ENCODE assay signal across 14 cellular contexts in the genomic region with DNA sequence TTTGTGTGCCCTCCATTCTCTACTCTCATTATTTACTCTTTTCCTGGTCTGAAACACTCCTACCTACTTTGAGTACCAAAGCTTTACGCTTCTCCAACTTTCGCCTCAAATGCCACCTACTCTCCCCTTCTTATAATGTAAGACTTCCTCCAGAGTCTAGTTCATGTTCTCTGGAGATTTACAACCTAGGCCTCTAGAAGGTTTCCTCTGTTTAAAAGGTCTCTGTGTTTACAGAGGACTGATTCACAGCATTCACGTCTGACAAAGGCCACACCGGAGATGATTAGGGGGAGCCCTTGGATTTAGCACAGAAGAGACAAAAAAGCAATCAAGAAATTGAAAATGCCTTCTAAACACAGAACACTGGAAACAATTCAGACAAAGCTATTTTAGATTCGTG.
A peak's percentile ranks its signal among the peaks of the same experiment; 100 is the strongest.
DNase-seq lines count a peak whose midpoint lies in the region; ATAC-seq, FAIRE-seq and TF ChIP-seq lines count a peak whose summit lies in the region.
"Had no signal": no experiment of that assay in that cellular context is flagged by ENCODE, and none has a peak within 500 bp of the region (broad histone marks: within the 10 kb centered on the region; RNA-seq: fewer than 3 reads in every experiment).

No MANE protein-coding gene starts in this region.

- H3K4ac ChIP-seq in mesendoderm (ENCODE audit: low read depth, low read length), result no peak overlapping the region

- no peaks in the 10 kb centered on the region for H3K27me3 Mint-ChIP-seq in activated naive CD8-positive, alpha-beta T cell treated with anti-CD3 and anti-CD28 coated beads, Interleukin-2, amount 50 U/mL, for 24 hours
- no peaks in the 10 kb centered on the region for H3K27me3 Mint-ChIP-seq in activated T-helper 2 cell treated with anti-CD3 and anti-CD28 coated beads, Interferon-gamma antibody, Interleukin-2, Interleukin-4, amounts not matched to agents 10 μg/mL and 5 μg/mL and 100 μg/mL, durations not matched to agents 14 hours and 24 hours and 36 hours (ENCODE audit: low read depth)
- H3K27me3 Mint-ChIP-seq: T-helper 17 cell had no signal

- no peak overlapping the region for H3K4me3 ChIP-seq in mesendoderm (ENCODE audit: low read length)
- H3K4me3 ChIP-seq: colonic mucosa, tibial nerve had no signal

- no peak overlapping the region for H2BK5ac ChIP-seq in mesendoderm (ENCODE audit: low read length)

- H3K27ac Mint-ChIP-seq in activated naive CD8-positive, alpha-beta T cell treated with anti-CD3 and anti-CD28 coated beads, Interleukin-2, amount 50 U/mL, for 24 hours, result peak overlapping the region; percentile 23
- H3K27ac Mint-ChIP-seq in activated T-helper 2 cell treated with anti-CD3 and anti-CD28 coated beads, Interferon-gamma antibody, Interleukin-2, Interleukin-4, amounts not matched to agents 10 μg/mL and 5 μg/mL and 100 μg/mL, durations not matched to agents 14 hours and 24 hours and 36 hours, result no peak overlapping the region
- H3K27ac Mint-ChIP-seq: CD14-positive monocyte, T-helper 17 cell had no signal

- TF ChIP-seq POLR2A in H54 (IDR thresholded peaks at IDR 0.05; ENCODE audit: low read depth, low read length), result no peak

- no peak overlapping the region for H4K8ac ChIP-seq in mesendoderm (ENCODE audit: low read depth, low read length)

- no peaks in the 10 kb centered on the region for H3K9me3 Mint-ChIP-seq in activated naive CD8-positive, alpha-beta T cell treated with anti-CD3 and anti-CD28 coated beads, Interleukin-2, amount 50 U/mL, for 24 hours
- no peaks in the 10 kb centered on the region for H3K9me3 Mint-ChIP-seq in activated T-helper 2 cell treated with anti-CD3 and anti-CD28 coated beads, Interferon-gamma antibody, Interleukin-2, Interleukin-4, amounts not matched to agents 10 μg/mL and 5 μg/mL and 100 μg/mL, durations not matched to agents 14 hours and 24 hours and 36 hours

- H3K79me2 ChIP-seq in mesendoderm (ENCODE audit: control insufficient read depth, insufficient read depth, low read length), result no peaks in the 10 kb centered on the region

- no peaks in the 10 kb centered on the region for H3K4me1 ChIP-seq in mesendoderm (ENCODE audit: control insufficient read depth, low read depth, low read length)
- H3K4me1 ChIP-seq: colonic mucosa had no signal

- H3K56ac ChIP-seq in mesendoderm (ENCODE audit: low read length), result no peak overlapping the region

- ATAC-seq in activated naive CD8-positive, alpha-beta T cell treated with anti-CD3 and anti-CD28 coated beads, Interleukin-2, amount 50 U/mL, for 24 hours, result peak; percentile 66
- ATAC-seq in HG03280 (IDR thresholded peaks at IDR 0.05; ENCODE audit: unreplicated experiment), result no peak
- ATAC-seq: T-helper 17 cell had no signal

- H3K23ac ChIP-seq in mesendoderm (ENCODE audit: low read length), result no peak overlapping the region

- H3K9ac ChIP-seq in mesendoderm (ENCODE audit: low read length), result no peak overlapping the region

- peaks cover 42% of the 10 kb centered on the region for H3K4me1 Mint-ChIP-seq in activated naive CD8-positive, alpha-beta T cell treated with anti-CD3 and anti-CD28 coated beads, Interleukin-2, amount 50 U/mL, for 24 hours
- peaks cover 6% of the 10 kb centered on the region for H3K4me1 Mint-ChIP-seq in activated T-helper 2 cell treated with anti-CD3 and anti-CD28 coated beads, Interferon-gamma antibody, Interleukin-2, Interleukin-4, amounts not matched to agents 10 μg/mL and 5 μg/mL and 100 μg/mL, durations not matched to agents 14 hours and 24 hours and 36 hours (ENCODE audit: low read depth)
- H3K4me1 Mint-ChIP-seq: CD14-positive monocyte had no signal

- H2BK15ac ChIP-seq in mesendoderm (replicated peaks; ENCODE audit: low read depth), result no peak overlapping the region

- no peak overlapping the region for H4K5ac ChIP-seq in mesendoderm (ENCODE audit: low read length)

- WGBS in mesendoderm (ENCODE audit: extremely low coverage, insufficient coverage, low lambda C conversion rate), result no CpG with 5 or more reads among the region's 5 CpGs

- no peak overlapping the region for H3K4me3 Mint-ChIP-seq in activated naive CD8-positive, alpha-beta T cell treated with anti-CD3 and anti-CD28 coated beads, Interleukin-2, amount 50 U/mL, for 24 hours
- no peak overlapping the region for H3K4me3 Mint-ChIP-seq in activated T-helper 2 cell treated with anti-CD3 and anti-CD28 coated beads, Interferon-gamma antibody, Interleukin-2, Interleukin-4, amounts not matched to agents 10 μg/mL and 5 μg/mL and 100 μg/mL, durations not matched to agents 14 hours and 24 hours and 36 hours (ENCODE audit: low read depth)
- H3K4me3 Mint-ChIP-seq: CD14-positive monocyte, T-helper 17 cell had no signal

- no peaks in the 10 kb centered on the region for H3K36me3 ChIP-seq in mesendoderm (ENCODE audit: control insufficient read depth, insufficient read depth, low read length)
- H3K36me3 ChIP-seq: colonic mucosa, tibial nerve had no signal

- peak overlapping the region; percentile 83 for H3K18ac ChIP-seq in mesendoderm (ENCODE audit: low read length)

- intact Hi-C loops in activated T-helper 2 cell treated with anti-CD3 and anti-CD28 coated beads, Interferon-gamma antibody, Interleukin-2, Interleukin-4, amounts not matched to agents 10 μg/mL and 5 μg/mL and 100 μg/mL, durations not matched to agents 14 hours and 24 hours and 36 hours (cut with micrococcal nuclease), result loop anchor here (10.0 kb wide), 2 partner anchors 153 to 1383 kb away; no protein-coding TSS in a partner anchor

- no peaks in the 10 kb centered on the region for H3K27me3 ChIP-seq in mesendoderm (ENCODE audit: insufficient read depth, low read length, poor library complexity)
- H3K27me3 ChIP-seq: colonic mucosa, tibial nerve had no signal

- DNase-seq in DMS153 (lab: John Stamatoyannopoulos, UW), result peak; percentile 23
- no peak for DNase-seq in DMS153 treated with DMSO at 0.1 percent for 48 hours (lab: John Stamatoyannopoulos, UW; ENCODE audit: unreplicated experiment)
- no peak for DNase-seq in H54 (ENCODE audit: insufficient read length, low spot score)
- no peak for DNase-seq in activated naive CD8-positive, alpha-beta T cell treated with anti-CD3 and anti-CD28 coated beads, Interleukin-2, amount 50 U/mL, for 24 hours
- no peak for DNase-seq in mesendoderm
- DNase-seq in activated T-helper 2 cell treated with anti-CD3 and anti-CD28 coated beads, Interferon-gamma antibody, Interleukin-2, Interleukin-4, amounts not matched to agents 10 μg/mL and 5 μg/mL and 100 μg/mL, durations not matched to agents 14 hours and 24 hours and 36 hours (ENCODE audit: low spot score), result no peak
- no peak for DNase-seq in AML-193 (lab: John Stamatoyannopoulos, UW)
- DNase-seq: activated CD4-positive, CD25-positive, alpha-beta regulatory T cell; colonic mucosa; T-helper 17 cell had no signal

- no peak overlapping the region for H3K27ac ChIP-seq in mesendoderm (ENCODE audit: low read depth, low read length)
- H3K27ac ChIP-seq: 22Rv1, colonic mucosa, tibial nerve had no signal

- H2BK120ac ChIP-seq in mesendoderm (ENCODE audit: low read depth, low read length), result no peak overlapping the region

- H3K4me2 ChIP-seq in mesendoderm (ENCODE audit: low read length), result no peak overlapping the region

- peak; percentile 20 for FAIRE-seq in H54 (lab: Jason Lieb, UNC)

- no peaks in the 10 kb centered on the region for H3K36me3 Mint-ChIP-seq in activated naive CD8-positive, alpha-beta T cell treated with anti-CD3 and anti-CD28 coated beads, Interleukin-2, amount 50 U/mL, for 24 hours (ENCODE audit: low read depth)
- no peaks in the 10 kb centered on the region for H3K36me3 Mint-ChIP-seq in activated T-helper 2 cell treated with anti-CD3 and anti-CD28 coated beads, Interferon-gamma antibody, Interleukin-2, Interleukin-4, amounts not matched to agents 10 μg/mL and 5 μg/mL and 100 μg/mL, durations not matched to agents 14 hours and 24 hours and 36 hours (ENCODE audit: low read depth)
- H3K36me3 Mint-ChIP-seq: CD14-positive monocyte had no signal

- H2AK5ac ChIP-seq in mesendoderm (ENCODE audit: low read length), result no peak overlapping the region

- no peaks in the 10 kb centered on the region for H3K79me1 ChIP-seq in mesendoderm (ENCODE audit: low read length)
